ENCODE assay signal across 8 cellular contexts in genomic region chr14:24212924-24213865, GRCh38. TPM values are rescaled to one million over a fixed set of nuclear protein-coding genes. Genes with fewer than 3 reads are reported as not detected.
DNase-seq lines count a peak whose midpoint lies in the region; ATAC-seq, FAIRE-seq and TF ChIP-seq lines count a peak whose summit lies in the region.

A gene with protein sequence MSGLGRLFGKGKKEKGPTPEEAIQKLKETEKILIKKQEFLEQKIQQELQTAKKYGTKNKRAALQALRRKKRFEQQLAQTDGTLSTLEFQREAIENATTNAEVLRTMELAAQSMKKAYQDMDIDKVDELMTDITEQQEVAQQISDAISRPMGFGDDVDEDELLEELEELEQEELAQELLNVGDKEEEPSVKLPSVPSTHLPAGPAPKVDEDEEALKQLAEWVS (minus strand): TSS chr14:24213488. CDS start chr14:24213439, 49 bp downstream.

- peak; percentile 96 for DNase-seq in Calu3
- peak; percentile 95 for DNase-seq in activated CD8-positive, alpha-beta memory T cell treated with anti-CD3 and anti-CD28 coated beads, Interleukin-2, amount 50 U/mL, for 4 hours
- DNase-seq in stimulated activated CD8-positive, alpha-beta memory T cell treated with anti-CD3 and anti-CD28 coated beads, Interleukin-15, amount 100 ng/mL, for 4 hours (ENCODE audit: low read depth in 2 of 2) = peak; percentile 92 to 95

- no peak within 1 kb of the TSS for H2AFZ ChIP-seq in OCI-LY1 (ENCODE audit: low read length)

- intact Hi-C loops in Calu3 (cut with micrococcal nuclease; ENCODE audit: unreplicated experiment) = no loop called here

- TF ChIP-seq CTCF in Calu3 (IDR thresholded peaks at IDR 0.05; ENCODE audit: unreplicated experiment) = no peak
- no peak for TF ChIP-seq CTCF in OCI-LY1 (IDR thresholded peaks at IDR 0.05; ENCODE audit: low read length)

- peaks cover 12% of the 10 kb centered on the region for H3K4me1 Mint-ChIP-seq in Calu3 (ENCODE audit: low read depth, unreplicated experiment)

- no peaks in the 10 kb centered on the region for H3K9me3 Mint-ChIP-seq in Calu3 (ENCODE audit: low read depth, unreplicated experiment)

- H3K9me2 ChIP-seq in OCI-LY1 (ENCODE audit: low read depth, low read length) = no peaks in the 10 kb centered on the region

- peak within 1 kb of the TSS; percentile 90 for H3K27ac Mint-ChIP-seq in Calu3 (ENCODE audit: unreplicated experiment)

- no peaks in the 10 kb centered on the region for H4K20me1 ChIP-seq in OCI-LY1 (ENCODE audit: insufficient read depth, low read length)

- peaks cover 9% of the 10 kb centered on the region for H3F3A ChIP-seq in OCI-LY1 (ENCODE audit: insufficient read depth, low read length)

- CTCF ChIA-PET in Calu3 (lab: Charles Lee) = interaction anchor here (0.6 to 1.3 kb wide), 4 partner anchors 17 to 794 kb away, joined by 3 read pairs; partner anchors contain the start of genes TINF2 and TM9SF1

- peaks cover 47% of the 10 kb centered on the region for H3K36me3 ChIP-seq in HUES64 (ENCODE audit: insufficient read depth, low read length)
- H3K36me3 ChIP-seq in OCI-LY1 (ENCODE audit: insufficient read depth, low read length) = peaks cover 43% of the 10 kb centered on the region
- H3K36me3 ChIP-seq in mesodermal cell (ENCODE audit: control insufficient read depth, insufficient read depth, low read length) = peaks cover 43% of the 10 kb centered on the region

- no peaks in the 10 kb centered on the region for H3K27me3 Mint-ChIP-seq in Calu3 (ENCODE audit: unreplicated experiment)

- H3K27me3 ChIP-seq in HUES64 (ENCODE audit: insufficient read depth, low read length) (no peaks in the 10 kb centered on the region), OCI-LY1 (ENCODE audit: insufficient read depth, low read length) (no peaks in the 10 kb centered on the region)

- peak; percentile 73 for ATAC-seq in GM21447 (IDR thresholded peaks at IDR 0.05; ENCODE audit: unreplicated experiment)

- H3K4me1 ChIP-seq in HUES64 (ENCODE audit: insufficient read depth, low read length) (peaks cover 5% of the 10 kb centered on the region; the same call in 1 of the 2 replicates), OCI-LY1 (ENCODE audit: insufficient read depth, low read length, severe bottlenecking) (peaks cover 32% of the 10 kb centered on the region), mesodermal cell (ENCODE audit: control insufficient read depth, insufficient read depth, low read length, poor library complexity, severe bottlenecking) (peaks cover 3% of the 10 kb centered on the region)

- FAIRE-seq in endometrium (lab: Jason Lieb, UNC) = peak; percentile 83

- peak within 1 kb of the TSS; percentile 51 for H3K4me2 ChIP-seq in OCI-LY1 (ENCODE audit: low read length)

- H3K4me3 Mint-ChIP-seq in Calu3 (ENCODE audit: low read depth, unreplicated experiment) = peak within 1 kb of the TSS; percentile 86

- H3K9me3 ChIP-seq in HUES64 (ENCODE audit: insufficient read depth, low read depth, low read length) (no peaks in the 10 kb centered on the region), OCI-LY1 (ENCODE audit: low read length) (no peaks in the 10 kb centered on the region), mesodermal cell (ENCODE audit: control insufficient read depth, low read length) (no peaks in the 10 kb centered on the region)

- H3K27ac ChIP-seq in HUES64 (ENCODE audit: low read depth, low read length) (peak within 1 kb of the TSS; percentile 99), OCI-LY1 (ENCODE audit: low read depth, low read length, poor library complexity, severe bottlenecking) (peak within 1 kb of the TSS; percentile 86), mesodermal cell (ENCODE audit: low read depth, low read length, severe bottlenecking) (peak within 1 kb of the TSS; percentile 96)

- no peaks in the 10 kb centered on the region; the same call in 1 of the 2 replicates for H3K79me2 ChIP-seq in OCI-LY1 (ENCODE audit: insufficient read depth, low read length)

- H3K9ac ChIP-seq in HUES64 (ENCODE audit: low read depth, low read length) (peak within 1 kb of the TSS; percentile 95), OCI-LY1 (ENCODE audit: low read length) (peak within 1 kb of the TSS; percentile 73)

- under 1% methylated on average over 53 of the region's 53 CpGs for WGBS in HUES64
- 0 to 1% methylated on average over 32 to 33 of the region's 53 CpGs for WGBS in mesodermal cell (ENCODE audit: insufficient coverage in 2 of 2), 2 experiments

- no TSS peak for BruUV-seq in Calu3 (replicated peaks; lab: Mats Ljungman, UMichigan)

- peaks cover 68% of the 10 kb centered on the region for H3K36me3 Mint-ChIP-seq in Calu3 (ENCODE audit: insufficient read depth, unreplicated experiment)

- H3K4me3 ChIP-seq in HUES64 (ENCODE audit: low read length) (peak within 1 kb of the TSS; percentile 85), OCI-LY1 (ENCODE audit: low read depth, low read length, poor library complexity, severe bottlenecking) (peak within 1 kb of the TSS; percentile 74), mesodermal cell (ENCODE audit: extremely low read depth, insufficient read depth, low read length, poor library complexity, severe bottlenecking) (peak within 1 kb of the TSS; percentile 66)

RNA-seq across cellular contexts. Expression of the gene that starts here (rescaled TPM):
- 53.2 and 60.8 TPM in 2 replicates for total RNA-seq in Calu3 (2022)
- polyA plus RNA-seq in HUES64 (2013, experiment 1 of 2) = 35.3 TPM
- 37.5 TPM for polyA plus RNA-seq in HUES64 (2013, experiment 2 of 2)
- 33.8 TPM for polyA plus RNA-seq in mesodermal cell (2013, experiment 1 of 2)
- 34.7 TPM for polyA plus RNA-seq in mesodermal cell (2013, experiment 2 of 2)

Comparison
In these comparisons a context has a peak if more than half of its experiments do, and no peak if none do; other contexts are left out.
1. Peak in every context shown above with its lines: DNase-seq, ATAC-seq, H3K4me3 ChIP-seq and H3K27ac ChIP-seq.